24 cellular contexts compared by ENCODE assay signal in the genomic region with DNA sequence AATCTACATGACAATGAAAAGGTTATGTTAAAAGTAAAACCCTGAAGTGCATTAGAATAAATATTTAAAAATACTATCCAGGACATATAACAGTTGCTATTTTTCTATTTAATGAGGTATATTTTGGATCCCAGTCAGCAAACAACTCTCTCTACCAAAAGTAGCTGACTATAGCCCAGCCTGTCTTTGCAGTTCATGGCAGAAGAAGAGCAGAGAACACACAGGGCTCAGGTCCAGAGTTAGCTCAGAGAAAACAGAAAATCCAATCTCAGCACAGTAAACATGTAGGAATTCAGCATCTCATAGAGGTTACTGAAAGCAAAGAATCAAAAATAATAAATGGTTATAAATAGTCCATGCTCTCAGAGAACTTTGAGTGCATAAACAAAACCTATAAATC.
"Had no signal": no experiment of that assay in that cellular context is flagged by ENCODE, and none has a peak within 500 bp of the region (broad histone marks: within the 10 kb centered on the region; RNA-seq: fewer than 3 reads in every experiment).

No MANE protein-coding gene starts in this region.

- DNase-seq: IMR-90, Karpas-422, KG1, MM.1S, MV-4-11, NCI-H1048, NCI-H1105, NCI-H1417, NCI-H1436 treated with DMSO at 0.1 percent for 48 hours, NCI-H1694, NCI-H187 treated with DMSO at 0.1 percent for 48 hours, NCI-H2029 treated with DMSO at 0.1 percent for 48 hours, NCI-H2171 treated with DMSO at 0.1 percent for 48 hours, NCI-H345, NCI-H446 treated with DMSO at 0.1 percent for 48 hours, NCI-H526 treated with DMSO at 0.1 percent for 48 hours, NCI-H748 treated with DMSO at 0.1 percent for 48 hours, PC-3, SHP77, SK-N-SH, SW 1271 had no signal

- H3K9ac ChIP-seq: SK-N-SH had no signal

- H3K27ac ChIP-seq: RWPE1 had no signal

- ATAC-seq: HepG2, Panc1, PC-3 had no signal
